ENCODE assay signal across 8 cellular contexts in genomic region chr4:95362906-95363578, GRCh38.
DNase-seq lines count a peak whose midpoint lies in the region; ATAC-seq lines count a peak whose summit lies in the region.

No MANE protein-coding gene starts in this region.

- no peak for ATAC-seq in HG02981 (IDR thresholded peaks at IDR 0.05; ENCODE audit: unreplicated experiment)
- ATAC-seq in HG02759 (IDR thresholded peaks at IDR 0.05; ENCODE audit: unreplicated experiment): no peak
- no peak for ATAC-seq in HG02852 (IDR thresholded peaks at IDR 0.05; ENCODE audit: unreplicated experiment)

- no peaks in the 10 kb centered on the region for H3K79me2 ChIP-seq in ACC112 (ENCODE audit: control insufficient read depth, insufficient read depth, low read length, unreplicated experiment)

- peak overlapping the region; percentile 47 for H3K4me3 ChIP-seq in ACC112 (ENCODE audit: low read depth, low read length)
- H3K4me3 ChIP-seq in H7 (ENCODE audit: insufficient read depth, low read depth, low read length): no peak overlapping the region

- peak; percentile 6 for DNase-seq in H7
- DNase-seq in SW480 (ENCODE audit: low spot score): peak; percentile 1
- DNase-seq in iPS DF 19.7 (ENCODE audit: low read depth, low spot score): peak; percentile 15
- DNase-seq in NOMO-1 (lab: John Stamatoyannopoulos, UW; ENCODE audit: unreplicated experiment in 2 of 2): no peak

- no peaks in the 10 kb centered on the region for H3K36me3 ChIP-seq in ACC112 (ENCODE audit: insufficient read depth, low read length)
- H3K36me3 ChIP-seq in H7 (replicated peaks; ENCODE audit: control insufficient read depth, insufficient read depth, low read length): no peaks in the 10 kb centered on the region

- H2AFZ ChIP-seq in ACC112 (ENCODE audit: low read length, unreplicated experiment): peak overlapping the region; percentile 40

- no peaks in the 10 kb centered on the region for H3K27me3 ChIP-seq in ACC112 (ENCODE audit: insufficient read depth, low read length)
- no peaks in the 10 kb centered on the region for H3K27me3 ChIP-seq in H7 (ENCODE audit: control insufficient read depth, insufficient read depth, low read length)

- no peak overlapping the region for H3K27ac ChIP-seq in ACC112 (ENCODE audit: low read depth, low read length)

- no peaks in the 10 kb centered on the region for H3K4me1 ChIP-seq in ACC112 (ENCODE audit: control insufficient read depth, insufficient read depth, low read length, unreplicated experiment)

Comparison
In these comparisons a context has a peak if more than half of its experiments do, and no peak if none do; other contexts are left out.
1. DNase-seq: peak in H7 (single experiment), SW480 (single experiment) and iPS DF 19.7 (single experiment); none in NOMO-1 (0 of 2).